In genomic region chr9:38232895-38233294, GRCh38 we compare ENCODE assay signal across 20 cellular contexts.
"Had no signal": no experiment of that assay in that cellular context is flagged by ENCODE, and none has a peak within 500 bp of the region (broad histone marks: within the 10 kb centered on the region; RNA-seq: fewer than 3 reads in every experiment).

No MANE protein-coding gene starts in this region.

- H3K36me3 Mint-ChIP-seq: activated naive CD8-positive, alpha-beta T cell treated with anti-CD3 and anti-CD28 coated beads, Interleukin-2, amount 10 ng/mL, durations not matched to agents 7 days and 5 days; WTC11 had no signal

- DNase-seq: activated CD4-positive, alpha-beta T cell treated with anti-CD3 and anti-CD28 coated beads for 4 hours; activated CD8-positive, alpha-beta T cell treated with anti-CD3 and anti-CD28 coated beads for 36 hours; activated naive CD4-positive, alpha-beta T cell; activated naive CD8-positive, alpha-beta T cell treated with anti-CD3 and anti-CD28 coated beads, Interleukin-2, amount 10 ng/mL, durations not matched to agents 7 days and 5 days; brain microvascular endothelial cell; cortex of kidney; effector CD4-positive, alpha-beta T cell; foreskin keratinocyte; kidney glomerular epithelial cell; mesendoderm; nephron progenitor cell; sigmoid colon; stimulated activated CD4-positive, alpha-beta T cell treated with anti-CD3 and anti-CD28 coated beads, Interleukin-12 subunit alpha, Interleukin-12 subunit beta, amount 100 ng/mL, for 4 hours; stimulated activated CD4-positive, alpha-beta T cell treated with anti-CD3 and anti-CD28 coated beads, Interleukin-2, amount 100 ng/mL, for 24 hours; stomach; T-helper 17 cell; testis had no signal

- H3K4me3 ChIP-seq: sigmoid colon, stomach, testis, vagina had no signal

- H3K4me3 Mint-ChIP-seq: activated CD8-positive, alpha-beta T cell treated with anti-CD3 and anti-CD28 coated beads for 36 hours; activated naive CD8-positive, alpha-beta T cell treated with anti-CD3 and anti-CD28 coated beads, Interleukin-2, amount 10 ng/mL, durations not matched to agents 7 days and 5 days; central memory CD8-positive, alpha-beta T cell; nephron progenitor cell; T-helper 17 cell; WTC11 had no signal

- H3K27ac ChIP-seq: brain microvascular endothelial cell, foreskin keratinocyte, sigmoid colon, stomach, testis, vagina had no signal

- ATAC-seq: activated CD8-positive, alpha-beta T cell treated with anti-CD3 and anti-CD28 coated beads for 36 hours; foreskin keratinocyte; T-helper 17 cell; WTC11 had no signal

- H3K9me3 ChIP-seq: sigmoid colon, stomach, testis, vagina had no signal

- H3K27ac Mint-ChIP-seq: activated CD8-positive, alpha-beta T cell treated with anti-CD3 and anti-CD28 coated beads for 36 hours; activated naive CD8-positive, alpha-beta T cell treated with anti-CD3 and anti-CD28 coated beads, Interleukin-2, amount 10 ng/mL, durations not matched to agents 7 days and 5 days; nephron progenitor cell; T-helper 17 cell; WTC11 had no signal

- H3K9me3 Mint-ChIP-seq: activated CD8-positive, alpha-beta T cell treated with anti-CD3 and anti-CD28 coated beads for 36 hours; activated naive CD8-positive, alpha-beta T cell treated with anti-CD3 and anti-CD28 coated beads, Interleukin-2, amount 10 ng/mL, durations not matched to agents 7 days and 5 days; central memory CD8-positive, alpha-beta T cell; nephron progenitor cell; WTC11 had no signal

- H3K27me3 Mint-ChIP-seq: activated CD8-positive, alpha-beta T cell treated with anti-CD3 and anti-CD28 coated beads for 36 hours; central memory CD8-positive, alpha-beta T cell had no signal

- H3K27me3 ChIP-seq: sigmoid colon, testis, vagina had no signal

- H3K4me1 Mint-ChIP-seq: T-helper 17 cell had no signal

- H3K36me3 ChIP-seq: brain microvascular endothelial cell, sigmoid colon, stomach, vagina had no signal

- H3K4me1 ChIP-seq: foreskin keratinocyte, sigmoid colon, testis, vagina had no signal
